ENCODE assay signal across 9 cellular contexts in the genomic region with DNA sequence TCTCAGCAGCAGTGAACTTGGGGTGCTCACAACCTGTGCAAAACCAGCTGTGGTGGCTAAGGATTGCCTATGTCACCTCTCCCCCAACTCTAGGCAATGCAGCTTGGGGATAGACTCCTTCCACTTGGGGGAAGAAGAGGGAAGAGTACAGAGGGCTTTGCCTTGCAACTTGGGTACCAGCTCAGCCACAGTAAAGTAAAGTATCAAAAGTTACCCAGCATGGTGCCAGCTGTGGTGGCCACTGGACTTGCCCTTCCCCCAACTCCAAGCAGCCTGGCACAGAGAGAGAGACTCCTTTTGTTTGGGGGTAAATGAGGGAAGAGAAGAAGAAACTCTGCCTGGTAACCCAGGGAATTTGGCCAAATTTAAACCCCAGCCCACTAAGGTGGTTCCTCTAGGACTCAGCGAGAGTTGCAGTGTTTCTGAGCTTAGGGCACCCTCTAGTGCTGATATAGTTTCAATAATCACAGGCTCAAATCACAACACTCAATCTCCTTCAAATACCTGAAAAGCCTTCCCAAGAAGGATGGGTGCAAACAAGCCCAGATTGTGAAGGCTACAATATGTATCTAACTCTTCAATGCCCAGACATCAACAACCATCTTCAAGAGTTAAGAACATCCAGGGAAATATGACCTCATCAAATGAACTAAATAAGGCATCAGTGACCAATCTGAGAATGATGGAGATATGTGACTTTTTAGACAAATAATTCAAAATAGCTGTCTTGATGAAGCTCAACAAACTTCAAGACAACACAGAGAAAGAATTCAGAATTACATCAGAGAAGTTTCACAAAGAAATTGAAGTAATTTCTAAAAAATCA. TPM values are rescaled to one million over a fixed set of nuclear protein-coding genes. Genes with fewer than 3 reads are reported as not detected.
DNase-seq lines count a peak whose midpoint lies in the region; ATAC-seq, FAIRE-seq and TF ChIP-seq lines count a peak whose summit lies in the region.
"Had no signal": no experiment of that assay in that cellular context is flagged by ENCODE, and none has a peak within 500 bp of the region (broad histone marks: within the 10 kb centered on the region; RNA-seq: fewer than 3 reads in every experiment).

No MANE protein-coding gene starts in this region.

- peak; percentile 74 for FAIRE-seq in keratinocyte (lab: Jason Lieb, UNC)
- FAIRE-seq: endometrium had no signal

- H3K79me2 ChIP-seq in keratinocyte (ENCODE audit: control insufficient read depth, insufficient read depth, low read length) = no peaks in the 10 kb centered on the region

- no peaks in the 10 kb centered on the region for H3K9me1 ChIP-seq in keratinocyte (ENCODE audit: control insufficient read depth, extremely low read depth, insufficient read depth, low read length)

- BruUV-seq in Calu3 (replicated peaks; lab: Mats Ljungman, UMichigan) = no TSS peak

- no peaks in the 10 kb centered on the region for H3K9me3 ChIP-seq in keratinocyte (ENCODE audit: control insufficient read depth, low read depth, low read length)

- H3K27ac ChIP-seq in keratinocyte (ENCODE audit: control insufficient read depth, insufficient read depth, low read length) = no peak overlapping the region

- H3K4me1 ChIP-seq in keratinocyte (ENCODE audit: control insufficient read depth, extremely low read depth, insufficient read depth, low read length) = no peaks in the 10 kb centered on the region

- no peaks in the 10 kb centered on the region for H3K36me3 ChIP-seq in keratinocyte (ENCODE audit: control insufficient read depth in 2 of 2, extremely low read depth in 1 of 2, insufficient read depth in 2 of 2, low read length in 2 of 2)

- dilution Hi-C loops in keratinocyte (cut with MboI; ENCODE audit: extremely low pct_ligation_motif_present, low sequenced_read_pairs) = no loop called here

- peaks cover 81% of the 10 kb centered on the region for H3K27me3 Mint-ChIP-seq in Calu3 (ENCODE audit: unreplicated experiment)

- H3K9me3 Mint-ChIP-seq in Calu3 (ENCODE audit: low read depth, unreplicated experiment) = no peaks in the 10 kb centered on the region

- H3K4me3 ChIP-seq in keratinocyte (ENCODE audit: control insufficient read depth in 2 of 3, extremely low read depth in 1 of 3, insufficient read depth in 2 of 3, low read depth in 1 of 3, low read length in 3 of 3) = no peak overlapping the region

- H3K4me1 Mint-ChIP-seq in Calu3 (ENCODE audit: low read depth, unreplicated experiment) = no peaks in the 10 kb centered on the region

- H3K4me3 Mint-ChIP-seq in Calu3 (ENCODE audit: low read depth, unreplicated experiment) = no peak overlapping the region

- ATAC-seq in SK-N-SH treated with all-trans-retinoic acid at 6 μM for 48 hours (peak; percentile 74), GM21367 (IDR thresholded peaks at IDR 0.05; ENCODE audit: unreplicated experiment) (no peak), GM18870 (IDR thresholded peaks at IDR 0.05; ENCODE audit: unreplicated experiment) (no peak)

- intact Hi-C loops in Calu3 (cut with micrococcal nuclease; ENCODE audit: unreplicated experiment) = no loop called here

- no peak overlapping the region for H2AFZ ChIP-seq in keratinocyte (ENCODE audit: control insufficient read depth, low read length)

- no peak overlapping the region for H3K4me2 ChIP-seq in keratinocyte (ENCODE audit: control insufficient read depth, extremely low read depth, insufficient read depth, low read depth, low read length)

- H3K27ac Mint-ChIP-seq in Calu3 (ENCODE audit: unreplicated experiment) = no peak overlapping the region

- peak; percentile 23 for DNase-seq in Calu3
- DNase-seq in HuH-7 (ENCODE audit: low spot score) = peak; percentile 52
- DNase-seq in keratinocyte (ENCODE audit: low read depth, low spot score) = no peak
- DNase-seq in stimulated activated CD4-positive, alpha-beta T cell treated with anti-CD3 and anti-CD28 coated beads, Interleukin-2, amount 100 ng/mL, for 24 hours = no peak
- no peak for DNase-seq in mucosa of gallbladder (ENCODE audit: low spot score)

- H3K27me3 ChIP-seq in keratinocyte (ENCODE audit: control insufficient read depth, extremely low read depth, insufficient read depth, low read length) = peaks cover 6% of the 10 kb centered on the region

- H3K9ac ChIP-seq in keratinocyte (ENCODE audit: control insufficient read depth, extremely low read depth, insufficient read depth, low read length) = no peak overlapping the region

- no peak for TF ChIP-seq CTCF in Calu3 (IDR thresholded peaks at IDR 0.05; ENCODE audit: unreplicated experiment)
- peak; percentile 41 to 54 (median 50) for TF ChIP-seq CTCF in keratinocyte (optimal IDR thresholded peaks at IDR 0.05 in 1 of 3, IDR thresholded peaks at IDR 0.05 in 1 of 3, conservative IDR thresholded peaks at IDR 0.05 in 1 of 3; ENCODE audit: extremely low read depth in 1 of 3, insufficient read depth in 2 of 3, low read length in 3 of 3)

- CTCF ChIA-PET in Calu3 (lab: Charles Lee) = interaction anchor here (1.0 kb wide), 1 partner anchor 111 kb away, joined by 4 read pairs; no protein-coding TSS in a partner anchor

- H3K36me3 Mint-ChIP-seq in Calu3 (ENCODE audit: insufficient read depth, unreplicated experiment) = no peaks in the 10 kb centered on the region

- H4K20me1 ChIP-seq in keratinocyte (ENCODE audit: control insufficient read depth, extremely low read depth, insufficient read depth, low read length) = no peaks in the 10 kb centered on the region

TF ChIP-seq in SK-N-SH treated with all-trans-retinoic acid at 6 μM for 48 hours, 23 proteins besides CTCF, POLR2A, EP300 and RAD21 (continues in another document):
- no peak for TF ChIP-seq ZC3H10 (CRISPR knock-in tag; IDR thresholded peaks at IDR 0.05)
- TF ChIP-seq ARNTL (CRISPR knock-in tag; IDR thresholded peaks at IDR 0.05; ENCODE audit: borderline replicate concordance, low read depth) = no peak
- no peak for TF ChIP-seq ZNF70 (CRISPR knock-in tag; IDR thresholded peaks at IDR 0.05)
- TF ChIP-seq ESRRG (CRISPR knock-in tag; IDR thresholded peaks at IDR 0.05) = no peak
- TF ChIP-seq ZFP3 (CRISPR knock-in tag; IDR thresholded peaks at IDR 0.05) = no peak
- TF ChIP-seq TCF4 (CRISPR knock-in tag; IDR thresholded peaks at IDR 0.05; ENCODE audit: borderline replicate concordance) = no peak
- TF ChIP-seq, protein P1, sequence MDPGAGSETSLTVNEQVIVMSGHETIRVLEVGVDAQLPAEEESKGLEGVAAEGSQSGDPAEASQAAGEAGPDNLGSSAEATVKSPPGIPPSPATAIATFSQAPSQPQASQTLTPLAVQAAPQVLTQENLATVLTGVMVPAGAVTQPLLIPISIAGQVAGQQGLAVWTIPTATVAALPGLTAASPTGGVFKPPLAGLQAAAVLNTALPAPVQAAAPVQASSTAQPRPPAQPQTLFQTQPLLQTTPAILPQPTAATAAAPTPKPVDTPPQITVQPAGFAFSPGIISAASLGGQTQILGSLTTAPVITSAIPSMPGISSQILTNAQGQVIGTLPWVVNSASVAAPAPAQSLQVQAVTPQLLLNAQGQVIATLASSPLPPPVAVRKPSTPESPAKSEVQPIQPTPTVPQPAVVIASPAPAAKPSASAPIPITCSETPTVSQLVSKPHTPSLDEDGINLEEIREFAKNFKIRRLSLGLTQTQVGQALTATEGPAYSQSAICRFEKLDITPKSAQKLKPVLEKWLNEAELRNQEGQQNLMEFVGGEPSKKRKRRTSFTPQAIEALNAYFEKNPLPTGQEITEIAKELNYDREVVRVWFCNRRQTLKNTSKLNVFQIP (CRISPR knock-in tag; IDR thresholded peaks at IDR 0.05; ENCODE audit: borderline replicate concordance, low read depth) = no peak
- no peak for TF ChIP-seq RARB (CRISPR knock-in tag; IDR thresholded peaks at IDR 0.05)
- no peak for TF ChIP-seq SNAI2 (CRISPR knock-in tag; IDR thresholded peaks at IDR 0.05)
- TF ChIP-seq ZFP30 (CRISPR knock-in tag; IDR thresholded peaks at IDR 0.05) = no peak
- no peak for TF ChIP-seq ISL1 (CRISPR knock-in tag; IDR thresholded peaks at IDR 0.05)
- TF ChIP-seq PPARA (CRISPR knock-in tag; IDR thresholded peaks at IDR 0.05; ENCODE audit: borderline replicate concordance) = no peak
- no peak for TF ChIP-seq GLIS3 (CRISPR knock-in tag; IDR thresholded peaks at IDR 0.05)

RNA-seq across cellular contexts. Expression of a gene that starts 7.6 kb away (rescaled TPM):
- total RNA-seq in Calu3 (2022) (not detected in 2 replicates), mucosa of gallbladder (not detected)
- polyA plus RNA-seq in keratinocyte = not detected in 3 replicates
- polyA plus RNA-seq in keratinocyte (2011; ENCODE audit: low read depth) = not detected
- polyA plus RNA-seq in keratinocyte (2011; cell fraction: cytosol; rRNA removed) = not detected in 2 replicates
- not detected in 2 replicates for polyA plus RNA-seq in keratinocyte (2011; cell fraction: nucleus; rRNA removed)
- polyA plus RNA-seq in keratinocyte (2012; ENCODE audit: low replicate concordance) = not detected in 2 replicates
- not detected in 3 replicates for polyA minus RNA-seq in keratinocyte
- polyA minus RNA-seq in keratinocyte (2011; cell fraction: cytosol; rRNA and poly(A)+ RNA removed) = not detected
- polyA minus RNA-seq in keratinocyte (2011; cell fraction: nucleus; rRNA and poly(A)+ RNA removed) = not detected in 2 replicates

RNA-seq across cellular contexts. Expression of a gene that starts 30.0 kb away (rescaled TPM):
- total RNA-seq in Calu3 (2022) (not detected in 2 replicates), mucosa of gallbladder (not detected)
- not detected in 3 replicates for polyA plus RNA-seq in keratinocyte
- not detected for polyA plus RNA-seq in keratinocyte (2011; ENCODE audit: low read depth)
- polyA plus RNA-seq in keratinocyte (2011; cell fraction: cytosol; rRNA removed) = not detected in 2 replicates
- not detected in 2 replicates for polyA plus RNA-seq in keratinocyte (2011; cell fraction: nucleus; rRNA removed)
- not detected in 2 replicates for polyA plus RNA-seq in keratinocyte (2012; ENCODE audit: low replicate concordance)
- polyA minus RNA-seq in keratinocyte = not detected in 3 replicates
- polyA minus RNA-seq in keratinocyte (2011; cell fraction: cytosol; rRNA and poly(A)+ RNA removed) = not detected
- not detected in 2 replicates for polyA minus RNA-seq in keratinocyte (2011; cell fraction: nucleus; rRNA and poly(A)+ RNA removed)

RNA-seq across cellular contexts. Expression of a gene that starts 38.0 kb away (rescaled TPM):
- total RNA-seq in Calu3 (2022) = not detected in 2 replicates
- not detected in 3 replicates for polyA plus RNA-seq in keratinocyte
- polyA plus RNA-seq in keratinocyte (2011; ENCODE audit: low read depth) = not detected
- polyA plus RNA-seq in keratinocyte (2011; cell fraction: cytosol; rRNA removed) = not detected in 2 replicates
- not detected in 2 replicates for polyA plus RNA-seq in keratinocyte (2011; cell fraction: nucleus; rRNA removed)
- not detected in 2 replicates for polyA plus RNA-seq in keratinocyte (2012; ENCODE audit: low replicate concordance)
- polyA minus RNA-seq in keratinocyte = not detected in 3 replicates
- polyA minus RNA-seq in keratinocyte (2011; cell fraction: cytosol; rRNA and poly(A)+ RNA removed) = not detected
- polyA minus RNA-seq in keratinocyte (2011; cell fraction: nucleus; rRNA and poly(A)+ RNA removed) = not detected in 2 replicates
- not detected for total RNA-seq in mucosa of gallbladder

Comparison
In these comparisons a context has a peak if more than half of its experiments do, and no peak if none do; other contexts are left out.
1. DNase-seq: peak in Calu3 (single experiment) and HuH-7 (single experiment); none in keratinocyte (single experiment), stimulated activated CD4-positive, alpha-beta T cell treated with anti-CD3 and anti-CD28 coated beads, Interleukin-2, amount 100 ng/mL, for 24 hours (0 of 2) and mucosa of gallbladder (single experiment).